ENCODE assay signal across 15 cellular contexts in the genomic region with DNA sequence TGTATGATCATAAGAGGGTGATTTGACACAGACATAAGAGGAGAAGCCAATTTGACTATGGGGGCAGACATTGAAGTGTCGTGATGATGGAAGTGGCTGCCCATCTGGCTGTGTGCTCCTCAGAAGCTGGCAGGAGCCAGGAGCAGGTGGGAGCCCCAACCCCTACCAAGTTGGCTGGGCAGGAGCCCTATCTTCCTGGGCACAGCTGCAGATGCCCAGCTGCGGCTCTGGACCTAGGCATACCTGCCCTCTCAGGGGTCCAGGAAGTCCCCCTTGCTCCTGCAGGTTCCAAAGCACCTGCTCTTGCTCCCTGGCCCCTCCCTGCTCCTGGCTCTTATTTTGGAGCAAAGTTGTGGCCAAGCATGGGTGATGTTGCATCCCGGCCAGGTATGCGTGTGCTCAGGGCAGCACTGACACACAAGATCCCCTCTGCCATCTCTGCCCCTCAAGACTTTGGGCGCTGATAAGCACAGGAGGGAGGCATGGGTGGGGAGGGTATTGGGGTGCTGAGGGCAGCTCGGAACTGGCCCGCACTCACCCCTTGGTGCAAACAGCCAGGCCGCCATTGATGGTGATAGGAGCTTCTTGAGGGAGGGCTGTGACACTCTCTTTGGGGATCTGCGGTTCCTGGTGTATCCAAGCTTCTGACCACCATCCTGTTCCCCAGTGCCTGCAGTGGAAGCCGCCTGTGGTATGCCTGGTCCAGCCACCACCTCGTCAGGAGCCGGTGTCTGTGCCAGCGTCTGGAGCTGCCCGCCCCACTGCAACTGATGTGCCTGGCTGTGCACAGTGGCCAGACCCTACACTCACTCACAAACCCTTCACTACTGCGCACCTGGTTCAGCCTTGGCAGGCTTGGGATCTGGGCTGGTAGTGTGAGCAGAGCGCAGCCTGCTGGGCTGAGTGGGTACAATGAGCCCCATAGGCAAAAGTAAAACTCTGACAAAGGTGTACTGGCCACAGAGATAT.
A peak's percentile ranks its signal among the peaks of the same experiment; 100 is the strongest.
DNase-seq lines count a peak whose midpoint lies in the region; ATAC-seq and TF ChIP-seq lines count a peak whose summit lies in the region.
"Had no signal": no experiment of that assay in that cellular context is flagged by ENCODE, and none has a peak within 500 bp of the region (broad histone marks: within the 10 kb centered on the region; RNA-seq: fewer than 3 reads in every experiment).

No MANE protein-coding gene starts in this region.

- H3K4me1 Mint-ChIP-seq in endodermal cell, result peaks cover 2% of the 10 kb centered on the region
- H3K4me1 Mint-ChIP-seq in stimulated activated memory B cell treated with anti-CD40 and anti-IgM and Interleukin-4, amounts not matched to agents 10 μg/mL and 1 μg/mL and 100 μg/mL, for 72 hours, result no peaks in the 10 kb centered on the region

- H3K4me1 ChIP-seq in endodermal cell (ENCODE audit: control insufficient read depth, insufficient read depth, low read length), result no peaks in the 10 kb centered on the region

- no peaks in the 10 kb centered on the region for H3K36me3 ChIP-seq in H7 (replicated peaks; ENCODE audit: control insufficient read depth, insufficient read depth, low read length)
- no peaks in the 10 kb centered on the region for H3K36me3 ChIP-seq in endodermal cell (ENCODE audit: control insufficient read depth, insufficient read depth, low read length)

- no peaks in the 10 kb centered on the region for H3K27me3 Mint-ChIP-seq in endodermal cell (ENCODE audit: insufficient read depth)
- H3K27me3 Mint-ChIP-seq in stimulated activated memory B cell treated with anti-CD40 and anti-IgM and Interleukin-4, amounts not matched to agents 10 μg/mL and 1 μg/mL and 100 μg/mL, for 72 hours, result no peaks in the 10 kb centered on the region

- peak; percentile 56 for TF ChIP-seq CTCF in endodermal cell (conservative IDR thresholded peaks at IDR 0.05)

- H3K27ac ChIP-seq in endodermal cell (ENCODE audit: low read depth, low read length), result no peak overlapping the region
- H3K27ac ChIP-seq: HL-60 had no signal

- peak; percentile 55 for ATAC-seq in stimulated activated memory B cell treated with anti-CD40 and anti-IgM and Interleukin-4, amounts not matched to agents 10 μg/mL and 1 μg/mL and 100 μg/mL, for 72 hours
- ATAC-seq: K562 had no signal

- no peak overlapping the region for H3K4me3 Mint-ChIP-seq in endodermal cell
- no peak overlapping the region for H3K4me3 Mint-ChIP-seq in stimulated activated memory B cell treated with anti-CD40 and anti-IgM and Interleukin-4, amounts not matched to agents 10 μg/mL and 1 μg/mL and 100 μg/mL, for 72 hours

- no peak overlapping the region for H3K4me3 ChIP-seq in H7 (ENCODE audit: insufficient read depth, low read depth, low read length)
- no peak overlapping the region for H3K4me3 ChIP-seq in endodermal cell (ENCODE audit: low read length)
- H3K4me3 ChIP-seq: K562 had no signal

- no peaks in the 10 kb centered on the region for H3K27me3 ChIP-seq in H7 (ENCODE audit: control insufficient read depth, insufficient read depth, low read length)
- no peaks in the 10 kb centered on the region for H3K27me3 ChIP-seq in endodermal cell (ENCODE audit: control insufficient read depth, insufficient read depth, low read length, poor library complexity, severe bottlenecking)

- peaks cover 13% of the 10 kb centered on the region for H3K9me3 Mint-ChIP-seq in endodermal cell
- peaks cover 11% of the 10 kb centered on the region for H3K9me3 Mint-ChIP-seq in stimulated activated memory B cell treated with anti-CD40 and anti-IgM and Interleukin-4, amounts not matched to agents 10 μg/mL and 1 μg/mL and 100 μg/mL, for 72 hours

- DNase-seq in H7 (peak; percentile 5), NCI-H69 (lab: John Stamatoyannopoulos, UW) (peak; percentile 31), endodermal cell (peak; percentile 60), AML-193 (lab: John Stamatoyannopoulos, UW) (no peak), T-helper 2 cell (no peak)
- DNase-seq in activated CD4-positive, alpha-beta T cell treated with anti-CD3 and anti-CD28 coated beads for 48 hours, result no peak
- DNase-seq: C1 segment of cervical spinal cord, DMS79, NCI-H1436 treated with DMSO at 0.1 percent for 48 hours, NCI-H2107, NCI-H774, SHP77 treated with DMSO at 0.1 percent for 48 hours had no signal

- no peaks in the 10 kb centered on the region for H3K36me3 Mint-ChIP-seq in endodermal cell (ENCODE audit: low read depth)
- H3K36me3 Mint-ChIP-seq in stimulated activated memory B cell treated with anti-CD40 and anti-IgM and Interleukin-4, amounts not matched to agents 10 μg/mL and 1 μg/mL and 100 μg/mL, for 72 hours, result no peaks in the 10 kb centered on the region

- WGBS in endodermal cell (ENCODE audit: insufficient coverage in 1 of 2, insufficient read length in 1 of 2), 2 experiments, result 90 to 94% methylated on average over 5 to 16 of the region's 16 CpGs

- no peak overlapping the region for H3K9ac ChIP-seq in endodermal cell (ENCODE audit: extremely low read depth, low read length, poor library complexity, severe bottlenecking)

- H3K9me3 ChIP-seq in endodermal cell (ENCODE audit: control insufficient read depth, low read length), result peaks cover 27% of the 10 kb centered on the region

- H3K27ac Mint-ChIP-seq in endodermal cell, result no peak overlapping the region
- no peak overlapping the region for H3K27ac Mint-ChIP-seq in stimulated activated memory B cell treated with anti-CD40 and anti-IgM and Interleukin-4, amounts not matched to agents 10 μg/mL and 1 μg/mL and 100 μg/mL, for 72 hours

Comparison
In these comparisons a context has a peak if more than half of its experiments do, and no peak if none do; other contexts are left out.
1. DNase-seq: peak in H7 (single experiment), NCI-H69 (single experiment) and endodermal cell (single experiment); none in AML-193 (0 of 2), T-helper 2 cell (0 of 5) and activated CD4-positive, alpha-beta T cell treated with anti-CD3 and anti-CD28 coated beads for 48 hours (single experiment).